Comparison of ENCODE assay signal across 22 cellular contexts in the genomic region with DNA sequence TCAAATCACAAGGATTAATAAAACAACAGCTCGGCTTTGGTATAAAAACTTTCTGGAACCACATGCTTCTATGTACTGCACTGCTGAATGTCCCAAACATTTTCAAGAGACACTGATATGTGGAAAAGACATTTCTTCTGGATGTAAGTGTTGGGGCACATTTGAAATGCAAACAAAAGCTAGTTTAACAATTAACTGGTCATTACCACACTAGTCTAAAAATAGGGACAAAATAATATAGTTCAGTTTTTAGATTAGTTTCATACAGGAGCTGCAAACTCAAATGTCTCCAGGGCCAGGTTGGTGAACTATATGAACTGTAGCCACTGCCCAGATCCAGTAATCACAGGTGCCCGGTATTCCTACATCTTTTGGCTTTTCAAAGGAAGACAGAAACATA. TPM values are rescaled to one million over a fixed set of nuclear protein-coding genes. Genes with fewer than 3 reads are reported as not detected.
DNase-seq lines count a peak whose midpoint lies in the region; ATAC-seq and TF ChIP-seq lines count a peak whose summit lies in the region.
"Had no signal": no experiment of that assay in that cellular context is flagged by ENCODE, and none has a peak within 500 bp of the region (broad histone marks: within the 10 kb centered on the region; RNA-seq: fewer than 3 reads in every experiment).

No MANE protein-coding gene starts in this region.

- TF ChIP-seq POLR2A in GM18505 (IDR thresholded peaks at IDR 0.05; ENCODE audit: borderline replicate concordance, extremely low read depth, insufficient read depth, insufficient read length) = no peak

- H2AFZ ChIP-seq in hepatocyte = no peak overlapping the region

- 82% methylated on average over 2 of the region's 2 CpGs for WGBS in hepatocyte (ENCODE audit: low lambda C conversion rate, missing lambda C conversion rate)

- no peak for DNase-seq in hepatocyte (ENCODE audit: low spot score)
- DNase-seq in stimulated activated CD4-positive, alpha-beta T cell treated with anti-CD3 and anti-CD28 coated beads, Interleukin-1b, Interleukin-23, amount 100 ng/mL, for 48 hours = no peak
- no peak for DNase-seq in foreskin fibroblast
- no peak for DNase-seq in LoVo (ENCODE audit: low spot score)
- DNase-seq: activated CD4-positive, CD25-positive, alpha-beta regulatory T cell; brain microvascular endothelial cell; cortex of kidney; erythroblast; HCEC 1CT; mesenchymal stem cell; NCI-H187 treated with DMSO at 0.1 percent for 48 hours; stimulated activated naive CD8-positive, alpha-beta T cell treated with anti-CD3 and anti-CD28 coated beads, Interleukin-15, amount 100 ng/mL, for 72 hours had no signal

- no peaks in the 10 kb centered on the region for H3K79me2 ChIP-seq in hepatocyte

- H3K4me1 ChIP-seq in hepatocyte (ENCODE audit: insufficient read depth) = peaks cover 10% of the 10 kb centered on the region

- no peaks in the 10 kb centered on the region for H3K9me2 ChIP-seq in hepatocyte (replicated peaks; ENCODE audit: insufficient read depth)

- H4K20me1 ChIP-seq in hepatocyte (ENCODE audit: insufficient read depth, poor library complexity, severe bottlenecking) = no peaks in the 10 kb centered on the region

- TF ChIP-seq CTCF in hepatocyte (IDR thresholded peaks at IDR 0.05; ENCODE audit: poor library complexity) = no peak
- no peak for TF ChIP-seq CTCF in foreskin fibroblast (IDR thresholded peaks at IDR 0.05; ENCODE audit: low read depth, low read length)

- peak; percentile 51 for ATAC-seq in GM18907 (IDR thresholded peaks at IDR 0.05; ENCODE audit: unreplicated experiment)
- peak; percentile 36 for ATAC-seq in GM21390 (IDR thresholded peaks at IDR 0.05; ENCODE audit: unreplicated experiment)
- peak; percentile 40 for ATAC-seq in HG03108 (IDR thresholded peaks at IDR 0.05; ENCODE audit: unreplicated experiment)
- no peak for ATAC-seq in GM18505 (IDR thresholded peaks at IDR 0.05; ENCODE audit: unreplicated experiment)
- ATAC-seq: stimulated activated naive CD8-positive, alpha-beta T cell treated with anti-CD3 and anti-CD28 coated beads, Interleukin-15, amount 100 ng/mL, for 72 hours had no signal

- H3K4me2 ChIP-seq in hepatocyte = peak overlapping the region; percentile 43

- H3K27ac ChIP-seq in hepatocyte = peak overlapping the region; percentile 35
- H3K27ac ChIP-seq: brain microvascular endothelial cell had no signal

- H3K4me3 ChIP-seq in hepatocyte (no peak overlapping the region), foreskin fibroblast (ENCODE audit: low read depth in 1 of 2, low read length in 2 of 2) (no peak overlapping the region)

- H3K9me3 ChIP-seq in hepatocyte (ENCODE audit: low read depth) = no peaks in the 10 kb centered on the region

- no peaks in the 10 kb centered on the region for H3K27me3 ChIP-seq in hepatocyte
- H3K27me3 ChIP-seq: brain microvascular endothelial cell had no signal

- H3K36me3 ChIP-seq in hepatocyte (replicated peaks; ENCODE audit: insufficient read depth, low read depth) = no peaks in the 10 kb centered on the region
- H3K36me3 ChIP-seq: brain microvascular endothelial cell had no signal

RNA-seq across cellular contexts. Expression of a gene that starts 3.2 kb away (rescaled TPM):
- 0.20 and 0.96 TPM in 2 replicates for total RNA-seq in hepatocyte
- polyA plus RNA-seq in hepatocyte = 0.16 TPM in 1 of 2 replicates, not detected in the other
- total RNA-seq: glomerular endothelial cell, NCI-H460, neural crest cell, Right ventricle myocardium inferior had no signal
- polyA plus RNA-seq: BJ had no signal

RNA-seq across cellular contexts. Expression of a gene that starts 34.7 kb away (rescaled TPM):
- total RNA-seq in hepatocyte = not detected in 2 replicates
- not detected in 2 replicates for polyA plus RNA-seq in hepatocyte
- total RNA-seq: glomerular endothelial cell, NCI-H460, neural crest cell, Right ventricle myocardium inferior, ureter had no signal
- polyA plus RNA-seq: BJ had no signal
